8 cellular contexts compared by ENCODE assay signal in the genomic region with DNA sequence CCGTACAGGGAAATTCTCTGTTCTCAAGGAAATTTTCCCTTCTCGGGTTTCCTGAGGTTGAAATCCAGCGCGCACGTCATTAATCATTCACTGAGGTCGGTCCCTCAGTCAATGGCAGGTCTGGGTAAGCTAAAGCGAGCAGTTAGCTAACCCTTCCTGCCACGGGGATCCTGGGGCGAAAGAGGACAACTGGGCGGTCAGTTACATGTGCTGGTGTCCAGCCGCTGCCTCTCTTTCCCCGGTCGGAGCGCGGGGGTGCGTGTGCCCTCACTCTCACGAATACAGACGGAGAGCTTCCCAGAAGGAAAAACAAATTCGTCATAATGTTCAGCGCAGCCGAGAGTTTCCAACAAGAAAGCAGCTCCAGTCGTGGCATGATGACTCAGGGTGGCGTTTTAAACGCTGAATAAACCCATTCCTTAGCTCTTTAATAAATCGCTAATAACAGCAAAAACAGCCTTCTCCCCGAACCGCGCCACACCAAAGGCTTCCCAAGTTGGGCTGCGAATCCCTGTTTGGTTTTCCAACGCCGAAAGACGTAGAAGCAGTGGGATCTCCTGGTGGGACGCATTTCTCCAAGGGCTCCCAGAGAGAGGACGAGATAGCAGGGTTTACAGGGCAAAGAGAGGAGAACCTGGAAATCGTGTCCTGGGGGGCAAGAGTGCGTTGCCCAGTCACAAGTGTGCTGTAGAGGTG.
A peak's percentile ranks its signal among the peaks of the same experiment; 100 is the strongest.
DNase-seq lines count a peak whose midpoint lies in the region; ATAC-seq lines count a peak whose summit lies in the region.

No MANE protein-coding gene starts in this region.

- in situ Hi-C loops in HAP-1 (cut with MboI; ENCODE audit: low sequenced_read_pairs): no loop called here

- no peaks in the 10 kb centered on the region for H3K9me3 ChIP-seq in HAP-1
- no peaks in the 10 kb centered on the region for H3K9me3 ChIP-seq in subcutaneous abdominal adipose tissue (ENCODE audit: control insufficient read depth in 5 of 5, low read length in 5 of 5)

- H3K27me3 ChIP-seq in HAP-1 (ENCODE audit: low read depth) (peaks cover 8% of the 10 kb centered on the region; the same call in 1 of the 2 replicates), subcutaneous abdominal adipose tissue (ENCODE audit: control insufficient read depth in 5 of 5, insufficient read depth in 4 of 5, low read length in 5 of 5) (peaks cover 43 to 66% (median 55%) of the 10 kb centered on the region in 5 donors)

- H3K4me3 ChIP-seq in HAP-1: peak overlapping the region; percentile 32
- H3K4me3 ChIP-seq in subcutaneous abdominal adipose tissue (ENCODE audit: low read depth in 1 of 5, low read length in 5 of 5): peak overlapping the region; percentile 48 to 64 (median 62)

- no peak overlapping the region for H3K27ac ChIP-seq in subcutaneous abdominal adipose tissue (ENCODE audit: low read depth, low read length)

- DNase-seq in AG08395 (ENCODE audit: low spot score) (peak; percentile 59), HAP-1 (ENCODE audit: low spot score in 2 of 2) (no peak), amniotic stem cell (lab: John Stamatoyannopoulos, UW) (peak; percentile 80), iris pigment epithelial cell (ENCODE audit: low read depth) (peak; percentile 86), NK-92 (lab: John Stamatoyannopoulos, UW; ENCODE audit: unreplicated experiment) (no peak)
- no peak for DNase-seq in activated effector memory CD4-positive, alpha-beta T cell treated with Interleukin-2 at 50 U/mL for 16 hours

- H3K9ac ChIP-seq in subcutaneous abdominal adipose tissue (ENCODE audit: low read length in 5 of 5): no peak overlapping the region

- H3K4me1 ChIP-seq in HAP-1: peaks cover 3% of the 10 kb centered on the region; the same call in 1 of the 2 replicates
- peaks cover 2 to 20% (median 19%) of the 10 kb centered on the region in 5 donors for H3K4me1 ChIP-seq in subcutaneous abdominal adipose tissue (ENCODE audit: control insufficient read depth in 5 of 5, insufficient read depth in 5 of 5, low read length in 5 of 5)

- no peak for ATAC-seq in HG02938 (IDR thresholded peaks at IDR 0.05; ENCODE audit: unreplicated experiment)

- H3K36me3 ChIP-seq in HAP-1 (replicated peaks) (no peaks in the 10 kb centered on the region), subcutaneous abdominal adipose tissue (ENCODE audit: control insufficient read depth in 5 of 5, insufficient read depth in 5 of 5, low read length in 5 of 5) (no peaks in the 10 kb centered on the region)

Comparison
In these comparisons a context has a peak if more than half of its experiments do, and no peak if none do; other contexts are left out.
1. DNase-seq: peak in AG08395 (single experiment), amniotic stem cell (single experiment) and iris pigment epithelial cell (single experiment); none in HAP-1 (0 of 2), NK-92 (single experiment) and activated effector memory CD4-positive, alpha-beta T cell treated with Interleukin-2 at 50 U/mL for 16 hours (single experiment).